26 cellular contexts compared by ENCODE assay signal in the genomic region with DNA sequence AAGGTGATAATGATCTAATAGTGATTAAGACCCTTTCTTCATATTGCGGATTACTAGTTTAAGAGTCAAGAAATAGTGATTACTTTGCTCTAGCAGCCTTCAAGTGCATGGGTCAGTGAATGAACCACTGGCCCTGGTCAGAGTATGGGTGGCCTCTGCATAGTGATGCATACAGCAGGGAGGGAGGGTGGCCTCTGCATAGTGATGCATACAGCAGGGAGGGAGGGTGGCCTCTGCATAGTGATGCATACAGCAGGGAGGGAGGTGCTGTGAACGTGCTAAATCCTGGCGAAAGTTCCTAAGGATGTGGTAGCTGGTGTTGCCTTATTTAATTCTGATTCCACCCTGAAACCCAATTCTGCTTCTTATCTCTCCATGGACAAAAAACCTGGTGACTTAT.
"Had no signal": no experiment of that assay in that cellular context is flagged by ENCODE, and none has a peak within 500 bp of the region (broad histone marks: within the 10 kb centered on the region; RNA-seq: fewer than 3 reads in every experiment).

No MANE protein-coding gene starts in this region.

- FAIRE-seq: TTC549 had no signal

- ATAC-seq: activated CD8-positive, alpha-beta T cell treated with anti-CD3 and anti-CD28 coated beads for 36 hours; activated T-cell treated with anti-CD3 and anti-CD28 coated beads, Interleukin-2, amount 50 U/mL, for 72 hours; Panc1; Right ventricle myocardium inferior; T-cell had no signal

- H3K36me3 Mint-ChIP-seq: activated naive CD8-positive, alpha-beta T cell; T-cell had no signal

- H3K9me3 Mint-ChIP-seq: activated CD8-positive, alpha-beta T cell treated with anti-CD3 and anti-CD28 coated beads for 36 hours; activated T-cell treated with anti-CD3 and anti-CD28 coated beads, Interleukin-2, amount 50 U/mL, for 72 hours; T-cell had no signal

- H3K27me3 ChIP-seq: brain microvascular endothelial cell, cardiac muscle cell had no signal

- H3K27ac Mint-ChIP-seq: activated CD8-positive, alpha-beta T cell treated with anti-CD3 and anti-CD28 coated beads for 36 hours; activated naive CD8-positive, alpha-beta T cell; activated T-cell treated with anti-CD3 and anti-CD28 coated beads, Interleukin-2, amount 50 U/mL, for 72 hours; T-cell had no signal

- H3K4me3 ChIP-seq: cardiac muscle cell, SK-N-MC had no signal

- H3K36me3 ChIP-seq: brain microvascular endothelial cell, cardiac muscle cell had no signal

- H3K4me3 Mint-ChIP-seq: activated CD8-positive, alpha-beta T cell treated with anti-CD3 and anti-CD28 coated beads for 36 hours; activated naive CD8-positive, alpha-beta T cell; activated T-cell treated with anti-CD3 and anti-CD28 coated beads, Interleukin-2, amount 50 U/mL, for 72 hours; T-cell had no signal

- H3K27ac ChIP-seq: brain microvascular endothelial cell, cardiac muscle cell, SK-N-MC had no signal

- H3K4me1 Mint-ChIP-seq: T-cell had no signal

- DNase-seq: activated CD4-positive, alpha-beta T cell treated with anti-CD3 and anti-CD28 coated beads, Interleukin-2, amount 50 U/mL, for 1 hour; activated CD4-positive, CD25-positive, alpha-beta regulatory T cell; activated CD8-positive, alpha-beta memory T cell treated with anti-CD3 and anti-CD28 coated beads, Interleukin-2, amount 50 U/mL, for 4 hours; activated CD8-positive, alpha-beta T cell treated with anti-CD3 and anti-CD28 coated beads for 36 hours; activated effector memory CD4-positive, alpha-beta T cell treated with Interleukin-2 at 50 U/mL for 16 hours; activated naive CD4-positive, alpha-beta T cell treated with Interleukin-2 at 50 U/mL for 16 hours; activated T-cell treated with anti-CD3 and anti-CD28 coated beads, Interleukin-2, amount 50 U/mL, for 72 hours; amygdala; brain microvascular endothelial cell; Karpas-422; MM.1S; NCI-H1105; NCI-H2081; NCI-H510A treated with DMSO at 0.1 percent for 48 hours; NK-92 treated with Interleukin-12 subunit alpha and Interleukin-12 subunit beta, amount 100 ng/mL, for 24 hours; OCI-M1; RPMI8226; T-cell; T-helper 2 cell; T1000 had no signal

- H3K27me3 Mint-ChIP-seq: activated CD8-positive, alpha-beta T cell treated with anti-CD3 and anti-CD28 coated beads for 36 hours; T-cell had no signal
